8 cellular contexts compared by ENCODE assay signal in the genomic region with DNA sequence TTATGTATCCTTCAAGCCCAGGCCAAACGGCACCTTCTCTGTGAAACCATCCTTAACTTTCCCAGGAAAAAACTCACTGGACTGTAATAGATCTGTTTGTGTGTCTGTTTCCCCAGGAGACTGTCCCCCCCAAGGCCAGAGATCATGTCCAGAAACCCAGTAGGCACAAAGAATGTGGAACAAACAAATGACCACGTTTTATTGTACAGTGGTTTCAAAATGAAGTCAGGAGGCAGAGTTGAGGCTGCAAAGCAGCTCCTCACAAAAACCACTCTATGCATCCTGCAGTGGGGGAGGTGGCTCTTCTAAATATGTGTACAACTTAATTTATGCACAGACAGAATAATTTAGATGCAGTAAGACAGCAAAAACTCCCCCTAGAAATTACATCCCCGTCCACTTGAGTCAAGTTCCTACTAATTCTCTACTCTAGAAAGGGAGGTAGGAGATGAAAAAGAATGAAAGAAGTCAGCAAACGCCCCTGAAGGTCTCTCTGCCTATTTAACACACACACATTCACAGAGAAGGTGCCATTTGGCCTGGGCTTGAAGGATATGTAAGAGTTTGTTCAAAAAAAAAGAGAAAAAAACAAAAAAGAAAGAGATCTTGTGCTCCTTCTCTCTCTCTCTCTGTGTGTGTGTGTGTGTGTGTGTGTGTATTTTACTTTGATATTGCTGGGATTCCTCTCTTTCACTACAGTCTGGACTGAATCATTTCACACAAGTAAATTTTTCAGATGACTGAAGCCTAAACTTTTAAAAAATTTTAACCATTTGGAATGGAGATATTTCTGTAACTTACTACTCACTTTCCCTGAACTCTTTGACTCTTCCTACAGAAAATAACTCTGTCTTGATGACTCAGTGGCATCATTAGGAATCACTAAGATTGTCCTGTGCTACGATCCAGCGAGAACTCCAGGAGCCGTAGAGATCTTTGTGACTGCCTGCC. TPM values are rescaled to one million over a fixed set of nuclear protein-coding genes. Genes with fewer than 3 reads are reported as not detected.
A peak's percentile ranks its signal among the peaks of the same experiment; 100 is the strongest.
DNase-seq lines count a peak whose midpoint lies in the region; ATAC-seq and TF ChIP-seq lines count a peak whose summit lies in the region.

No MANE protein-coding gene starts in this region.

- H3K36me3 ChIP-seq in HAP-1 (replicated peaks): no peaks in the 10 kb centered on the region

- H3K4me3 ChIP-seq in AG10803 (ENCODE audit: low read length) (no peak overlapping the region), fibroblast of mammary gland (ENCODE audit: control insufficient read depth, low read depth, low read length) (no peak overlapping the region), dorsolateral prefrontal cortex (no peak overlapping the region), HAP-1 (no peak overlapping the region)

- ATAC-seq in GM19395 (IDR thresholded peaks at IDR 0.05; ENCODE audit: unreplicated experiment) (peak; percentile 73), HG03565 (IDR thresholded peaks at IDR 0.05; ENCODE audit: unreplicated experiment) (peak; percentile 70)

- no peaks in the 10 kb centered on the region for H3K9me3 ChIP-seq in HAP-1

- H3K9me3 Mint-ChIP-seq in type B pancreatic cell: no peaks in the 10 kb centered on the region

- DNase-seq in AG10803 (ENCODE audit: low read depth): peak; percentile 45
- peak; percentile 17 for DNase-seq in fibroblast of mammary gland (ENCODE audit: low read depth)
- no peak for DNase-seq in dorsolateral prefrontal cortex
- no peak for DNase-seq in HAP-1 (ENCODE audit: low spot score in 2 of 2)
- DNase-seq in activated CD4-positive, CD25-positive, alpha-beta regulatory T cell (lab: John Stamatoyannopoulos, UW): no peak
- no peak for DNase-seq in type B pancreatic cell (ENCODE audit: extremely low spot score, unreplicated experiment)

- H3K36me3 Mint-ChIP-seq in type B pancreatic cell: peaks cover 14% of the 10 kb centered on the region

- no peaks in the 10 kb centered on the region for H3K4me1 ChIP-seq in HAP-1

- peaks cover 34% of the 10 kb centered on the region for H3K4me1 Mint-ChIP-seq in type B pancreatic cell (ENCODE audit: unreplicated experiment)

- intact Hi-C loops in dorsolateral prefrontal cortex (cut with DNase I): no loop called here

- H3K27ac ChIP-seq in dorsolateral prefrontal cortex: peak overlapping the region in 1 of 59 donors; percentile 26

- no peaks in the 10 kb centered on the region for H3K27me3 ChIP-seq in dorsolateral prefrontal cortex
- no peaks in the 10 kb centered on the region for H3K27me3 ChIP-seq in HAP-1 (ENCODE audit: low read depth)

- no peak overlapping the region for H3K27ac Mint-ChIP-seq in type B pancreatic cell

- in situ Hi-C loops in HAP-1 (cut with MboI; ENCODE audit: low sequenced_read_pairs): loop anchor here (25.0 kb wide), 1 partner anchor 163 kb away; no protein-coding TSS in a partner anchor

- H3K4me3 Mint-ChIP-seq in type B pancreatic cell: no peak overlapping the region

- no peaks in the 10 kb centered on the region for H3K27me3 Mint-ChIP-seq in type B pancreatic cell

- TF ChIP-seq CTCF in AG10803 (conservative IDR thresholded peaks at IDR 0.05; ENCODE audit: low read length) (no peak), fibroblast of mammary gland (conservative IDR thresholded peaks at IDR 0.05; ENCODE audit: control insufficient read depth, insufficient read depth, low read depth, low read length) (no peak), dorsolateral prefrontal cortex (IDR thresholded peaks at IDR 0.05 in 54 of 56, conservative IDR thresholded peaks at IDR 0.05 in 2 of 56; ENCODE audit: low read depth in 1 of 56, partially characterized antibody in 56 of 56) (no peak), type B pancreatic cell (conservative IDR thresholded peaks at IDR 0.05) (no peak)

RNA-seq across cellular contexts. Expression of gene BCL2, which starts 19.5 kb away (rescaled TPM):
- 10 to 100 TPM; 15.7 to 46.8 (median 25.1) TPM for total RNA-seq in dorsolateral prefrontal cortex
- 16.5 and 21.9 TPM in 2 replicates for total RNA-seq in type B pancreatic cell (ENCODE audit: low replicate concordance)

Comparison
In these comparisons a context has a peak if more than half of its experiments do, and no peak if none do; other contexts are left out.
1. DNase-seq: peak in AG10803 (single experiment) and fibroblast of mammary gland (single experiment); none in dorsolateral prefrontal cortex (0 of 10), HAP-1 (0 of 2), activated CD4-positive, CD25-positive, alpha-beta regulatory T cell (0 of 4) and type B pancreatic cell (single experiment).